ENCODE assay signal across 1 cellular context in genomic region chr15:45402162-45402954, GRCh38.
TF ChIP-seq lines count a peak whose summit lies in the region.

No MANE protein-coding gene starts in this region.

TF ChIP-seq in K562, 482 proteins besides CTCF, POLR2A, EP300 and RAD21 (continued from another document and continues in another):
- TF ChIP-seq, protein P1, sequence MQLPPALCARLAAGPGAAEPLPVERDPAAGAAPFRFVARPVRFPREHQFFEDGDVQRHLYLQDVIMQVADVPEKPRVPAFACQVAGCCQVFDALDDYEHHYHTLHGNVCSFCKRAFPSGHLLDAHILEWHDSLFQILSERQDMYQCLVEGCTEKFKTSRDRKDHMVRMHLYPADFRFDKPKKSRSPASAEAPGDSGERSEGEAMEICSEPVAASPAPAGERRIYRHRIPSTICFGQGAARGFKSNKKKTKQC (CRISPR knock-in tag; IDR thresholded peaks at IDR 0.05), result no peak
- TF ChIP-seq RBM22 (IDR thresholded peaks at IDR 0.05; ENCODE audit: low read depth, low read length, poor library complexity, severe bottlenecking) (peak; percentile 74), ZNF184 (CRISPR knock-in tag; IDR thresholded peaks at IDR 0.05) (no peak), KDM2B (CRISPR knock-in tag; IDR thresholded peaks at IDR 0.05) (no peak), ZNF551 (CRISPR knock-in tag; IDR thresholded peaks at IDR 0.05) (no peak), CHD1 (IDR thresholded peaks at IDR 0.05; ENCODE audit: low read length) (peak; percentile 85), TBP (optimal IDR thresholded peaks at IDR 0.05; ENCODE audit: low read depth, low read length) (peak; percentile 88), EGR1 (conservative IDR thresholded peaks at IDR 0.05) (peak; percentile 39), ZNF277 (CRISPR knock-in tag; IDR thresholded peaks at IDR 0.05; ENCODE audit: borderline replicate concordance) (no peak), ZNF224 (CRISPR knock-in tag; IDR thresholded peaks at IDR 0.05) (no peak; the same call in 1 of the 2 replicates), HINFP (tag; conservative IDR thresholded peaks at IDR 0.05; ENCODE audit: low read depth) (no peak), FOS (IDR thresholded peaks at IDR 0.05; ENCODE audit: extremely low read depth, insufficient read length) (peak; percentile 80), NCOA6 (IDR thresholded peaks at IDR 0.05) (peak; percentile 95), NBN (IDR thresholded peaks at IDR 0.05; ENCODE audit: low read depth) (no peak), CAMTA2 (CRISPR knock-in tag; conservative IDR thresholded peaks at IDR 0.05) (no peak), TCF7 (IDR thresholded peaks at IDR 0.05; ENCODE audit: borderline replicate concordance) (no peak), FOSL1 (tag; conservative IDR thresholded peaks at IDR 0.05) (no peak), ATF7 (IDR thresholded peaks at IDR 0.05) (peak; percentile 76), ELF1 (tag; IDR thresholded peaks at IDR 0.05) (peak; percentile 73), ZNF644 (tag; IDR thresholded peaks at IDR 0.05; ENCODE audit: low read depth) (no peak), GATAD2B (IDR thresholded peaks at IDR 0.05; ENCODE audit: borderline replicate concordance) (no peak), TCFL5 (CRISPR knock-in tag; conservative IDR thresholded peaks at IDR 0.05) (no peak), THAP7 (CRISPR knock-in tag; IDR thresholded peaks at IDR 0.05) (no peak), MYBL2 (IDR thresholded peaks at IDR 0.05; ENCODE audit: low read depth) (no peak), MYBL2 (CRISPR knock-in tag; IDR thresholded peaks at IDR 0.05; ENCODE audit: borderline replicate concordance) (no peak), HLTF (IDR thresholded peaks at IDR 0.05) (no peak), KDM1A (IDR thresholded peaks at IDR 0.05) (no peak), KLF1 (tag; IDR thresholded peaks at IDR 0.05) (no peak), NUFIP1 (IDR thresholded peaks at IDR 0.05; ENCODE audit: partially characterized antibody) (no peak), CHCHD3 (CRISPR knock-in tag; IDR thresholded peaks at IDR 0.05) (no peak), FOXJ3 (CRISPR knock-in tag; IDR thresholded peaks at IDR 0.05) (no peak), ADNP (tag; IDR thresholded peaks at IDR 0.05) (no peak), HSF4 (CRISPR knock-in tag; IDR thresholded peaks at IDR 0.05; ENCODE audit: borderline replicate concordance) (no peak), ILK (tag; IDR thresholded peaks at IDR 0.05; ENCODE audit: borderline replicate concordance, low read depth) (no peak), ETV5 (CRISPR knock-in tag; IDR thresholded peaks at IDR 0.05; ENCODE audit: low read depth) (peak; percentile 51; the same call in 1 of the 2 replicates), ZBTB43 (CRISPR knock-in tag; IDR thresholded peaks at IDR 0.05) (no peak), NFATC3 (IDR thresholded peaks at IDR 0.05) (no peak), STAG1 (CRISPR knock-in tag; IDR thresholded peaks at IDR 0.05; ENCODE audit: borderline replicate concordance) (no peak), EP400 (IDR thresholded peaks at IDR 0.05) (peak; percentile 62; the same call in 1 of the 2 replicates), ERF (CRISPR knock-in tag; IDR thresholded peaks at IDR 0.05) (no peak), MTA1 (IDR thresholded peaks at IDR 0.05; ENCODE audit: borderline replicate concordance) (no peak), NFIC (IDR thresholded peaks at IDR 0.05) (peak; percentile 73), NONO (IDR thresholded peaks at IDR 0.05; ENCODE audit: low read depth in 2 of 2, low read length in 1 of 2) (0 out of 4 replicates have a peak, but pooled peaks have one; percentile 7 to 40), CSDE1 (IDR thresholded peaks at IDR 0.05) (no peak), RB1 (IDR thresholded peaks at IDR 0.05; ENCODE audit: low read depth) (no peak), ZC3H4 (CRISPR knock-in tag; IDR thresholded peaks at IDR 0.05; ENCODE audit: borderline replicate concordance) (no peak), ZNF445 (CRISPR knock-in tag; IDR thresholded peaks at IDR 0.05; ENCODE audit: low read depth) (no peak), ZNF134 (CRISPR knock-in tag; conservative IDR thresholded peaks at IDR 0.05) (no peak), ZC3H11A (IDR thresholded peaks at IDR 0.05; ENCODE audit: low read depth, low read length) (no peak), TEAD4 (IDR thresholded peaks at IDR 0.05; ENCODE audit: low read length) (no peak), TEAD4 (CRISPR knock-in tag; IDR thresholded peaks at IDR 0.05; ENCODE audit: borderline replicate concordance) (0 out of 2 replicates have a peak, but pooled peaks have one; percentile 69), KLF10 (CRISPR knock-in tag; IDR thresholded peaks at IDR 0.05) (no peak), ZNF79 (CRISPR knock-in tag; IDR thresholded peaks at IDR 0.05; ENCODE audit: low read depth) (no peak), ILF3 (IDR thresholded peaks at IDR 0.05; ENCODE audit: borderline replicate concordance) (no peak), TOE1 (IDR thresholded peaks at IDR 0.05; ENCODE audit: borderline replicate concordance) (peak; percentile 18; the same call in 1 of the 2 replicates), TOE1 (CRISPR knock-in tag; IDR thresholded peaks at IDR 0.05; ENCODE audit: borderline replicate concordance, low read depth) (no peak), EHMT2 (IDR thresholded peaks at IDR 0.05) (no peak), PHB2 (IDR thresholded peaks at IDR 0.05; ENCODE audit: low read depth) (no peak), MXI1 (IDR thresholded peaks at IDR 0.05; ENCODE audit: low read depth, low read length) (no peak), KLF13 (tag; IDR thresholded peaks at IDR 0.05; ENCODE audit: borderline replicate concordance, low read depth) (no peak), RBM17 (IDR thresholded peaks at IDR 0.05; ENCODE audit: borderline replicate concordance, low read depth, low read length) (no peak), HNRNPK (IDR thresholded peaks at IDR 0.05; ENCODE audit: low read depth, low read length, poor library complexity, severe bottlenecking) (no peak)
- TF ChIP-seq, protein P2, sequence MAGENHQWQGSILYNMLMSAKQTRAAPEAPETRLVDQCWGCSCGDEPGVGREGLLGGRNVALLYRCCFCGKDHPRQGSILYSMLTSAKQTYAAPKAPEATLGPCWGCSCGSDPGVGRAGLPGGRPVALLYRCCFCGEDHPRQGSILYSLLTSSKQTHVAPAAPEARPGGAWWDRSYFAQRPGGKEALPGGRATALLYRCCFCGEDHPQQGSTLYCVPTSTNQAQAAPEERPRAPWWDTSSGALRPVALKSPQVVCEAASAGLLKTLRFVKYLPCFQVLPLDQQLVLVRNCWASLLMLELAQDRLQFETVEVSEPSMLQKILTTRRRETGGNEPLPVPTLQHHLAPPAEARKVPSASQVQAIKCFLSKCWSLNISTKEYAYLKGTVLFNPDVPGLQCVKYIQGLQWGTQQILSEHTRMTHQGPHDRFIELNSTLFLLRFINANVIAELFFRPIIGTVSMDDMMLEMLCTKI (IDR thresholded peaks at IDR 0.05; ENCODE audit: partially characterized antibody), result no peak
- TF ChIP-seq, protein P3, sequence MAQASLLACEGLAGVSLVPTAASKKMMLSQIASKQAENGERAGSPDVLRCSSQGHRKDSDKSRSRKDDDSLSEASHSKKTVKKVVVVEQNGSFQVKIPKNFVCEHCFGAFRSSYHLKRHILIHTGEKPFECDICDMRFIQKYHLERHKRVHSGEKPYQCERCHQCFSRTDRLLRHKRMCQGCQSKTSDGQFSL (CRISPR knock-in tag; IDR thresholded peaks at IDR 0.05), result 0 out of 2 replicates have a peak, but pooled peaks have one; percentile 16
- TF ChIP-seq, protein P3 (tag; IDR thresholded peaks at IDR 0.05), result no peak
- TF ChIP-seq, protein P4, sequence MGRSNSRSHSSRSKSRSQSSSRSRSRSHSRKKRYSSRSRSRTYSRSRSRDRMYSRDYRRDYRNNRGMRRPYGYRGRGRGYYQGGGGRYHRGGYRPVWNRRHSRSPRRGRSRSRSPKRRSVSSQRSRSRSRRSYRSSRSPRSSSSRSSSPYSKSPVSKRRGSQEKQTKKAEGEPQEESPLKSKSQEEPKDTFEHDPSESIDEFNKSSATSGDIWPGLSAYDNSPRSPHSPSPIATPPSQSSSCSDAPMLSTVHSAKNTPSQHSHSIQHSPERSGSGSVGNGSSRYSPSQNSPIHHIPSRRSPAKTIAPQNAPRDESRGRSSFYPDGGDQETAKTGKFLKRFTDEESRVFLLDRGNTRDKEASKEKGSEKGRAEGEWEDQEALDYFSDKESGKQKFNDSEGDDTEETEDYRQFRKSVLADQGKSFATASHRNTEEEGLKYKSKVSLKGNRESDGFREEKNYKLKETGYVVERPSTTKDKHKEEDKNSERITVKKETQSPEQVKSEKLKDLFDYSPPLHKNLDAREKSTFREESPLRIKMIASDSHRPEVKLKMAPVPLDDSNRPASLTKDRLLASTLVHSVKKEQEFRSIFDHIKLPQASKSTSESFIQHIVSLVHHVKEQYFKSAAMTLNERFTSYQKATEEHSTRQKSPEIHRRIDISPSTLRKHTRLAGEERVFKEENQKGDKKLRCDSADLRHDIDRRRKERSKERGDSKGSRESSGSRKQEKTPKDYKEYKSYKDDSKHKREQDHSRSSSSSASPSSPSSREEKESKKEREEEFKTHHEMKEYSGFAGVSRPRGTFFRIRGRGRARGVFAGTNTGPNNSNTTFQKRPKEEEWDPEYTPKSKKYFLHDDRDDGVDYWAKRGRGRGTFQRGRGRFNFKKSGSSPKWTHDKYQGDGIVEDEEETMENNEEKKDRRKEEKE (IDR thresholded peaks at IDR 0.05; ENCODE audit: borderline replicate concordance in 1 of 2, control insufficient read depth in 1 of 2, low read depth in 2 of 2, low read length in 1 of 2), result 0 out of 4 replicates have a peak, but pooled peaks of 1 of the 2 experiments have one; percentile 64
- TF ChIP-seq, protein P5, sequence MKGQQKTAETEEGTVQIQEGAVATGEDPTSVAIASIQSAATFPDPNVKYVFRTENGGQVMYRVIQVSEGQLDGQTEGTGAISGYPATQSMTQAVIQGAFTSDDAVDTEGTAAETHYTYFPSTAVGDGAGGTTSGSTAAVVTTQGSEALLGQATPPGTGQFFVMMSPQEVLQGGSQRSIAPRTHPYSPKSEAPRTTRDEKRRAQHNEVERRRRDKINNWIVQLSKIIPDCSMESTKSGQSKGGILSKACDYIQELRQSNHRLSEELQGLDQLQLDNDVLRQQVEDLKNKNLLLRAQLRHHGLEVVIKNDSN (CRISPR knock-in tag; IDR thresholded peaks at IDR 0.05), result peak; percentile 44
- TF ChIP-seq, protein P6, sequence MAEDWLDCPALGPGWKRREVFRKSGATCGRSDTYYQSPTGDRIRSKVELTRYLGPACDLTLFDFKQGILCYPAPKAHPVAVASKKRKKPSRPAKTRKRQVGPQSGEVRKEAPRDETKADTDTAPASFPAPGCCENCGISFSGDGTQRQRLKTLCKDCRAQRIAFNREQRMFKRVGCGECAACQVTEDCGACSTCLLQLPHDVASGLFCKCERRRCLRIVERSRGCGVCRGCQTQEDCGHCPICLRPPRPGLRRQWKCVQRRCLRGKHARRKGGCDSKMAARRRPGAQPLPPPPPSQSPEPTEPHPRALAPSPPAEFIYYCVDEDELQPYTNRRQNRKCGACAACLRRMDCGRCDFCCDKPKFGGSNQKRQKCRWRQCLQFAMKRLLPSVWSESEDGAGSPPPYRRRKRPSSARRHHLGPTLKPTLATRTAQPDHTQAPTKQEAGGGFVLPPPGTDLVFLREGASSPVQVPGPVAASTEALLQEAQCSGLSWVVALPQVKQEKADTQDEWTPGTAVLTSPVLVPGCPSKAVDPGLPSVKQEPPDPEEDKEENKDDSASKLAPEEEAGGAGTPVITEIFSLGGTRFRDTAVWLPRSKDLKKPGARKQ (CRISPR knock-in tag; IDR thresholded peaks at IDR 0.05), result no peak
